ENCODE assay signal across 24 cellular contexts in the genomic region with DNA sequence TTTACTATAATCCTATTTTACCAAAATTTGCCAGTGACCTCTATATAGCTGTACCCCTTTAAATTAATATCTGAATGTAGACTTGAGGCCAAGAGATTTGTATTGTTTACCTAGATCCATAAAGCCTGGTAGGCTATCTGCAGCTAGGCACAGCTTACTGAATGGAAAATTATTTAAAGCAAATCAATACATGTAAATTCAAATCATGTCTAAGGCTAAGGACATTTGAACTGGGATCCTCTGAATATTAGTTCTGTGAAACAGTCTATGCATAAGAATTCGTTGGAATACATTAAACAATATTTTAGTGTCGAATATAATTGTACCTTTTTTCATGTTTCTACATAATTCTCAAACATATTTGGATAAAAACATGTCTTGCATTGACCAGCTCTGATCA. TPM values are rescaled to one million over a fixed set of nuclear protein-coding genes. Genes with fewer than 3 reads are reported as not detected.
DNase-seq lines count a peak whose midpoint lies in the region; ATAC-seq, FAIRE-seq and TF ChIP-seq lines count a peak whose summit lies in the region.
"Had no signal": no experiment of that assay in that cellular context is flagged by ENCODE, and none has a peak within 500 bp of the region (broad histone marks: within the 10 kb centered on the region; RNA-seq: fewer than 3 reads in every experiment).

No MANE protein-coding gene starts in this region.

- no peak overlapping the region for H3K9ac ChIP-seq in smooth muscle cell (ENCODE audit: low read depth)
- H3K9ac ChIP-seq: BLaER1, GM23248, KMS-11 had no signal

- intact Hi-C loops in right lobe of liver (cut with DNase I) (no loop called here), OCI-LY7 (cut with micrococcal nuclease; ENCODE audit: unreplicated experiment) (no loop called here)

- WGBS in right lobe of liver (ENCODE audit: insufficient coverage, low coverage, low lambda C conversion rate, missing lambda C conversion rate) = 24% methylated on average over 2 of the region's 2 CpGs
- 94% methylated on average over 2 of the region's 2 CpGs for WGBS in smooth muscle cell (ENCODE audit: low lambda C conversion rate)

- CTCF ChIA-PET in OCI-LY7 (lab: Charles Lee; ENCODE audit: unreplicated experiment) = no interaction called here

- no peak for DNase-seq in Peyer's patch
- DNase-seq in right lobe of liver = no peak
- no peak for DNase-seq in smooth muscle cell (lab: John Stamatoyannopoulos, UW; ENCODE audit: unreplicated experiment)
- DNase-seq in NCI-H2171 treated with DMSO at 0.1 percent for 48 hours (lab: John Stamatoyannopoulos, UW) = no peak
- DNase-seq in NCI-H2196 (lab: John Stamatoyannopoulos, UW; ENCODE audit: unreplicated experiment) = no peak
- DNase-seq in OCI-LY7 (ENCODE audit: low spot score) = no peak
- DNase-seq: 8988T; CD4-positive, CD25-positive, alpha-beta regulatory T cell; GM23248; H7; MM.1S; NCI-H2029; NCI-H2227 treated with DMSO at 0.1 percent for 48 hours; NCI-H526 treated with DMSO at 0.1 percent for 48 hours; SHP77 had no signal

- TF ChIP-seq POLR2A in Peyer's patch (IDR thresholded peaks at IDR 0.05) = no peak
- TF ChIP-seq POLR2A in right lobe of liver (IDR thresholded peaks at IDR 0.05) = no peak

- H3K4me2 ChIP-seq in smooth muscle cell (no peak overlapping the region), OCI-LY7 (ENCODE audit: low read length) (no peak overlapping the region)
- H3K4me2 ChIP-seq: BLaER1, KMS-11 had no signal

- peak; percentile 33 for FAIRE-seq in islet of Langerhans (lab: Jason Lieb, UNC)

- no peaks in the 10 kb centered on the region for H3K9me3 ChIP-seq in Peyer's patch
- no peaks in the 10 kb centered on the region for H3K9me3 ChIP-seq in right lobe of liver
- no peaks in the 10 kb centered on the region for H3K9me3 ChIP-seq in smooth muscle cell (replicated peaks; ENCODE audit: low read depth)
- no peaks in the 10 kb centered on the region for H3K9me3 ChIP-seq in OCI-LY7 (ENCODE audit: low read length)
- H3K9me3 ChIP-seq: BLaER1 had no signal

- H3F3A ChIP-seq in smooth muscle cell (ENCODE audit: low read depth) = no peaks in the 10 kb centered on the region

- H3K79me2 ChIP-seq in smooth muscle cell (ENCODE audit: low read depth) (no peaks in the 10 kb centered on the region), OCI-LY7 (ENCODE audit: insufficient read depth, low read depth, low read length) (no peaks in the 10 kb centered on the region)

- H3K9me2 ChIP-seq in OCI-LY7 (ENCODE audit: insufficient read depth, low read length) = no peaks in the 10 kb centered on the region

- peaks cover 0 to 11% (median 0%) of the 10 kb centered on the region in 4 donors for H3K4me1 ChIP-seq in Peyer's patch
- H3K4me1 ChIP-seq in right lobe of liver = peaks cover 0 to 8% (median 0%) of the 10 kb centered on the region in 4 donors
- peaks cover 5% of the 10 kb centered on the region for H3K4me1 ChIP-seq in smooth muscle cell (ENCODE audit: low read depth)
- no peaks in the 10 kb centered on the region for H3K4me1 ChIP-seq in OCI-LY7 (ENCODE audit: insufficient read depth, low read length, poor library complexity, severe bottlenecking)
- H3K4me1 ChIP-seq: BLaER1 had no signal

- H3K27me3 ChIP-seq in Peyer's patch = no peaks in the 10 kb centered on the region
- H3K27me3 ChIP-seq in right lobe of liver = no peaks in the 10 kb centered on the region
- H3K27me3 ChIP-seq in smooth muscle cell (ENCODE audit: low read depth) = no peaks in the 10 kb centered on the region
- H3K27me3 ChIP-seq: BLaER1 had no signal

- no TSS peak for BruUV-seq in OCI-LY7 (replicated peaks; lab: Mats Ljungman, UMichigan)

- H4K20me1 ChIP-seq in smooth muscle cell (ENCODE audit: low read depth) (no peaks in the 10 kb centered on the region), OCI-LY7 (ENCODE audit: insufficient read depth, low read length) (no peaks in the 10 kb centered on the region)
- H4K20me1 ChIP-seq: BLaER1 had no signal

- peak overlapping the region in 3 of 4 donors; percentile 18 to 50 (median 48) for H3K4me3 ChIP-seq in Peyer's patch
- H3K4me3 ChIP-seq in right lobe of liver = peak overlapping the region; percentile 33 to 44 (median 38)
- H3K4me3 ChIP-seq in smooth muscle cell = peak overlapping the region; percentile 29
- H3K4me3 ChIP-seq in OCI-LY7 (ENCODE audit: low read depth, low read length, poor library complexity, severe bottlenecking) = no peak overlapping the region
- H3K4me3 ChIP-seq: BLaER1, GM23248 had no signal

- peak in 3 of 4 donors; percentile 18 to 30 (median 19) for ATAC-seq in right lobe of liver

- H2AFZ ChIP-seq in smooth muscle cell (ENCODE audit: low read depth) (no peak overlapping the region), OCI-LY7 (ENCODE audit: low read length) (no peak overlapping the region)
- H2AFZ ChIP-seq: GM23248 had no signal

- H3K36me3 ChIP-seq in Peyer's patch (peaks cover 0 to 3% (median 0%) of the 10 kb centered on the region in 3 donors), right lobe of liver (no peaks in the 10 kb centered on the region), smooth muscle cell (ENCODE audit: low read depth) (no peaks in the 10 kb centered on the region), OCI-LY7 (ENCODE audit: insufficient read depth, low read length) (no peaks in the 10 kb centered on the region)
- H3K36me3 ChIP-seq: BLaER1 had no signal

- H3K27ac ChIP-seq in Peyer's patch (peak overlapping the region in 3 of 4 donors; percentile 58 to 84 (median 60)), right lobe of liver (peak overlapping the region; percentile 66 to 79 (median 74)), smooth muscle cell (ENCODE audit: low read depth) (no peak overlapping the region), OCI-LY7 (ENCODE audit: low read depth, low read length, poor library complexity, severe bottlenecking) (no peak overlapping the region)
- H3K27ac ChIP-seq: BLaER1, GM23248, KMS-11, RWPE1 had no signal

- TF ChIP-seq CTCF in Peyer's patch (IDR thresholded peaks at IDR 0.05) (no peak), right lobe of liver (IDR thresholded peaks at IDR 0.05) (no peak), smooth muscle cell (IDR thresholded peaks at IDR 0.05; ENCODE audit: borderline replicate concordance, insufficient read depth, poor library complexity, severe bottlenecking) (no peak), OCI-LY7 (conservative IDR thresholded peaks at IDR 0.05; ENCODE audit: low read length) (no peak)

- POLR2A ChIA-PET in OCI-LY7 (lab: Charles Lee) = interaction anchor here (0.6 kb wide), 1 partner anchor 1103 kb away, joined by 3 read pairs; no protein-coding TSS in a partner anchor

RNA-seq across cellular contexts. Expression of gene UGT2A3, which starts 1.6 kb away (rescaled TPM):
- total RNA-seq in Peyer's patch (100 to 1,000 TPM in 3 of 4 donors, 10 to 100 TPM in 1; 13.2 to 426 (median 176) TPM), right lobe of liver (10 to 100 TPM; 17.5 to 45.2 (median 30.9) TPM), smooth muscle cell (not detected in 2 replicates), OCI-LY7 (2022) (not detected in 2 replicates)
- polyA plus RNA-seq in smooth muscle cell = not detected in 2 replicates
- total RNA-seq in OCI-LY7 (2014; rRNA removed; shearing (Covaris generic)) = not detected in 2 replicates
- total RNA-seq: CD4-positive, CD25-positive, alpha-beta regulatory T cell; Daoy; G401; GM23248; H7; NCI-H460; SK-MEL-5 had no signal
- polyA plus RNA-seq: CD4-positive, CD25-positive, alpha-beta regulatory T cell; GM23248; IgD-negative memory B cell had no signal

Comparison
In these comparisons a context has a peak if more than half of its experiments do, and no peak if none do; other contexts are left out.
1. H3K27ac ChIP-seq: peak in Peyer's patch (3 of 4) and right lobe of liver (3 of 3); none in smooth muscle cell (single experiment) and OCI-LY7 (single experiment).
2. RNA of gene UGT2A3, which starts 1.6 kb away (total RNA-seq): 13.2 to 426 TPM in Peyer's patch and 17.5 to 45.2 TPM in right lobe of liver; not detected in smooth muscle cell and not detected in OCI-LY7; every median in the first group is over 10 times any median in the second.